In genomic region chr15:30062881-30063280, GRCh38 we compare ENCODE assay signal across 1 cellular context.
TF ChIP-seq lines count a peak whose summit lies in the region.

No MANE protein-coding gene starts in this region.

TF ChIP-seq in SK-N-SH, 30 proteins besides CTCF, POLR2A, EP300 and RAD21 (continued from another document):
- TF ChIP-seq, protein P1, sequence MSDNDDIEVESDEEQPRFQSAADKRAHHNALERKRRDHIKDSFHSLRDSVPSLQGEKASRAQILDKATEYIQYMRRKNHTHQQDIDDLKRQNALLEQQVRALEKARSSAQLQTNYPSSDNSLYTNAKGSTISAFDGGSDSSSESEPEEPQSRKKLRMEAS (IDR thresholded peaks at IDR 0.05; ENCODE audit: low read depth), result no peak
- TF ChIP-seq TEAD4 (IDR thresholded peaks at IDR 0.05; ENCODE audit: borderline replicate concordance, insufficient read depth), result no peak
- TF ChIP-seq, protein P2, sequence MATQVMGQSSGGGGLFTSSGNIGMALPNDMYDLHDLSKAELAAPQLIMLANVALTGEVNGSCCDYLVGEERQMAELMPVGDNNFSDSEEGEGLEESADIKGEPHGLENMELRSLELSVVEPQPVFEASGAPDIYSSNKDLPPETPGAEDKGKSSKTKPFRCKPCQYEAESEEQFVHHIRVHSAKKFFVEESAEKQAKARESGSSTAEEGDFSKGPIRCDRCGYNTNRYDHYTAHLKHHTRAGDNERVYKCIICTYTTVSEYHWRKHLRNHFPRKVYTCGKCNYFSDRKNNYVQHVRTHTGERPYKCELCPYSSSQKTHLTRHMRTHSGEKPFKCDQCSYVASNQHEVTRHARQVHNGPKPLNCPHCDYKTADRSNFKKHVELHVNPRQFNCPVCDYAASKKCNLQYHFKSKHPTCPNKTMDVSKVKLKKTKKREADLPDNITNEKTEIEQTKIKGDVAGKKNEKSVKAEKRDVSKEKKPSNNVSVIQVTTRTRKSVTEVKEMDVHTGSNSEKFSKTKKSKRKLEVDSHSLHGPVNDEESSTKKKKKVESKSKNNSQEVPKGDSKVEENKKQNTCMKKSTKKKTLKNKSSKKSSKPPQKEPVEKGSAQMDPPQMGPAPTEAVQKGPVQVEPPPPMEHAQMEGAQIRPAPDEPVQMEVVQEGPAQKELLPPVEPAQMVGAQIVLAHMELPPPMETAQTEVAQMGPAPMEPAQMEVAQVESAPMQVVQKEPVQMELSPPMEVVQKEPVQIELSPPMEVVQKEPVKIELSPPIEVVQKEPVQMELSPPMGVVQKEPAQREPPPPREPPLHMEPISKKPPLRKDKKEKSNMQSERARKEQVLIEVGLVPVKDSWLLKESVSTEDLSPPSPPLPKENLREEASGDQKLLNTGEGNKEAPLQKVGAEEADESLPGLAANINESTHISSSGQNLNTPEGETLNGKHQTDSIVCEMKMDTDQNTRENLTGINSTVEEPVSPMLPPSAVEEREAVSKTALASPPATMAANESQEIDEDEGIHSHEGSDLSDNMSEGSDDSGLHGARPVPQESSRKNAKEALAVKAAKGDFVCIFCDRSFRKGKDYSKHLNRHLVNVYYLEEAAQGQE (IDR thresholded peaks at IDR 0.05; ENCODE audit: low read depth, low read length), result no peak
